18 cellular contexts compared by ENCODE assay signal in the genomic region with DNA sequence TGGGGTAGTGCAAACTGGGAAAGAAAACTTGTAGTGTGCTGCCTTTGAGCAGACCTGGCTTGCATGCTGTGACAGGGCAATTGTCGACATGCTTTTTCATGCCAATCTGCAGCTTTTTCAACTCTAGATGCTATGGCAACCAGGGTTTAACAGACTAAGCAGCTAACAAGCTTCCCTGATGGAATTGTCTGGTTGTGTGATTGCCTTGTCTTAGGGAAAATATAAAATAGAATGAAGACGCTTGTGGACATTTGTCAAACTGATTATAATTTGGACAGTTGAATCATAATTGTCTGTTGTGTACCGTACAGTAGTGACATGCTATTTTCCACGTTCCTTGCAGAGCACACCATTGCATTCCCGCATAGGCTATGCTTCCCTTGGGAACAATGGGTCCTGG.
DNase-seq lines count a peak whose midpoint lies in the region; ATAC-seq and TF ChIP-seq lines count a peak whose summit lies in the region.
"Had no signal": no experiment of that assay in that cellular context is flagged by ENCODE, and none has a peak within 500 bp of the region (broad histone marks: within the 10 kb centered on the region; RNA-seq: fewer than 3 reads in every experiment).

No MANE protein-coding gene starts in this region.

- CTCF ChIA-PET in HEK293T (lab: Yijun Ruan, JAX) = no interaction called here

- no peak overlapping the region for H3K4me2 ChIP-seq in Karpas-422 (ENCODE audit: low read depth, low read length, poor library complexity, severe bottlenecking)

- H3K36me3 ChIP-seq in iPS-18a (ENCODE audit: control insufficient read depth, low read depth, low read length) (no peaks in the 10 kb centered on the region), Karpas-422 (ENCODE audit: insufficient read depth, low read length) (no peaks in the 10 kb centered on the region), aorta (ENCODE audit: control insufficient read depth in 1 of 2, insufficient read depth in 2 of 2, low read length in 1 of 2) (no peaks in the 10 kb centered on the region)
- H3K36me3 ChIP-seq: ascending aorta, MG63, sigmoid colon had no signal

- H3K27ac ChIP-seq in iPS-18a (ENCODE audit: low read length) = peak overlapping the region; percentile 13
- no peak overlapping the region for H3K27ac ChIP-seq in Karpas-422 (ENCODE audit: low read length)
- no peak overlapping the region for H3K27ac ChIP-seq in aorta (ENCODE audit: low read depth in 1 of 2, low read length in 2 of 2)
- H3K27ac ChIP-seq: ascending aorta, sigmoid colon, VCaP had no signal

- H3K4me1 ChIP-seq in iPS-18a (ENCODE audit: control insufficient read depth, low read depth, low read length) (peaks cover 14% of the 10 kb centered on the region), Karpas-422 (ENCODE audit: low read length) (no peaks in the 10 kb centered on the region), aorta (ENCODE audit: control insufficient read depth in 1 of 2, insufficient read depth in 2 of 2, low read length in 2 of 2) (no peaks in the 10 kb centered on the region)
- H3K4me1 ChIP-seq: ascending aorta, sigmoid colon had no signal

- H3K9ac ChIP-seq in iPS-18a (ENCODE audit: low read length) (no peak overlapping the region), Karpas-422 (ENCODE audit: low read length) (no peak overlapping the region)

- H4K20me1 ChIP-seq in Karpas-422 (ENCODE audit: insufficient read depth, low read depth, low read length) = no peaks in the 10 kb centered on the region

- H3K4me3 ChIP-seq in iPS-18a (ENCODE audit: low read length) (no peak overlapping the region), Karpas-422 (ENCODE audit: low read length) (no peak overlapping the region), aorta (ENCODE audit: low read length in 2 of 2) (no peak overlapping the region)
- H3K4me3 ChIP-seq: ascending aorta, MG63, mucosa of descending colon, sigmoid colon had no signal

- DNase-seq in HEK293T (ENCODE audit: extremely low spot score) = peak; percentile 13
- peak; percentile 64 to 90 for DNase-seq in NCI-H2081 (lab: John Stamatoyannopoulos, UW)
- peak; percentile 97 for DNase-seq in NCI-H748 (lab: John Stamatoyannopoulos, UW; ENCODE audit: unreplicated experiment)
- DNase-seq in Karpas-422 = no peak
- no peak for DNase-seq in aorta
- DNase-seq in stimulated activated CD4-positive, alpha-beta T cell treated with anti-CD3 and anti-CD28 coated beads, Interleukin-2, amount 100 ng/mL, for 24 hours = no peak
- DNase-seq: activated CD4-positive, alpha-beta T cell treated with anti-CD3 and anti-CD28 coated beads, Interleukin-2, amount 10 ng/mL, durations not matched to agents 24 days and 14 days; cerebellar nuclear complex; MG63; mucosa of descending colon; sigmoid colon; stimulated activated CD4-positive, alpha-beta T cell treated with anti-CD3 and anti-CD28 coated beads, Interleukin-15, amount 100 ng/mL, for 24 hours had no signal

- WGBS in aorta, 2 donors = 45 to 46% methylated on average over 5 of the region's 5 CpGs

- no peaks in the 10 kb centered on the region for H3K9me2 ChIP-seq in Karpas-422 (replicated peaks; ENCODE audit: insufficient read depth, low read length)

- ATAC-seq in aorta (ENCODE audit: low FRiP score) (no peak), GM18519 (IDR thresholded peaks at IDR 0.05; ENCODE audit: low FRiP score, unreplicated experiment) (no peak)
- ATAC-seq: activated naive CD4-positive, alpha-beta T cell treated with anti-CD3 and anti-CD28 coated beads, Interleukin-2, amount 50 U/mL, for 72 hours; mucosa of descending colon; SK-N-SH treated with all-trans-retinoic acid at 6 μM for 48 hours had no signal

- H3K9me3 ChIP-seq in iPS-18a (ENCODE audit: control insufficient read depth, low read depth, low read length) (no peaks in the 10 kb centered on the region), Karpas-422 (ENCODE audit: low read length) (peaks cover 44% of the 10 kb centered on the region), aorta (ENCODE audit: control insufficient read depth, low read length) (no peaks in the 10 kb centered on the region)
- H3K9me3 ChIP-seq: ascending aorta, MG63, mucosa of descending colon, sigmoid colon had no signal

- H3K27me3 ChIP-seq in iPS-18a (ENCODE audit: control insufficient read depth, insufficient read depth, low read length) (no peaks in the 10 kb centered on the region), Karpas-422 (ENCODE audit: low read length) (no peaks in the 10 kb centered on the region), aorta (ENCODE audit: control insufficient read depth in 1 of 2, insufficient read depth in 2 of 2, low read length in 1 of 2) (no peaks in the 10 kb centered on the region)
- H3K27me3 ChIP-seq: ascending aorta, MG63, sigmoid colon had no signal

- POLR2A ChIA-PET in HEK293T (lab: Yijun Ruan, JAX) = no interaction called here

- no peaks in the 10 kb centered on the region for H3K79me2 ChIP-seq in Karpas-422 (ENCODE audit: low read length)

- no peak overlapping the region for H2AFZ ChIP-seq in Karpas-422 (ENCODE audit: low read length)

- intact Hi-C loops in aorta (cut with DNase I) = no loop called here

TF ChIP-seq in HEK293T, 16 proteins besides CTCF, POLR2A, EP300 and RAD21:
- TF ChIP-seq, protein P1, sequence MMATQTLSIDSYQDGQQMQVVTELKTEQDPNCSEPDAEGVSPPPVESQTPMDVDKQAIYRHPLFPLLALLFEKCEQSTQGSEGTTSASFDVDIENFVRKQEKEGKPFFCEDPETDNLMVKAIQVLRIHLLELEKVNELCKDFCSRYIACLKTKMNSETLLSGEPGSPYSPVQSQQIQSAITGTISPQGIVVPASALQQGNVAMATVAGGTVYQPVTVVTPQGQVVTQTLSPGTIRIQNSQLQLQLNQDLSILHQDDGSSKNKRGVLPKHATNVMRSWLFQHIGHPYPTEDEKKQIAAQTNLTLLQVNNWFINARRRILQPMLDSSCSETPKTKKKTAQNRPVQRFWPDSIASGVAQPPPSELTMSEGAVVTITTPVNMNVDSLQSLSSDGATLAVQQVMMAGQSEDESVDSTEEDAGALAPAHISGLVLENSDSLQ (IDR thresholded peaks at IDR 0.05) = peak; percentile 62
- TF ChIP-seq TARDBP (IDR thresholded peaks at IDR 0.05) = no peak
TF ChIP-seq in HEK293T: peak in this region for 1.

Comparison
In these comparisons a context has a peak if more than half of its experiments do, and no peak if none do; other contexts are left out.
1. DNase-seq: peak in HEK293T (single experiment), NCI-H2081 (2 of 2) and NCI-H748 (single experiment); none in Karpas-422 (single experiment), aorta (0 of 2) and stimulated activated CD4-positive, alpha-beta T cell treated with anti-CD3 and anti-CD28 coated beads, Interleukin-2, amount 100 ng/mL, for 24 hours (0 of 2).